In genomic region chr6:87344513-87344912, GRCh38 we compare ENCODE assay signal across 18 cellular contexts. TPM values are rescaled to one million over a fixed set of nuclear protein-coding genes. Genes with fewer than 3 reads are reported as not detected.
DNase-seq lines count a peak whose midpoint lies in the region; ATAC-seq and TF ChIP-seq lines count a peak whose summit lies in the region.
"Had no signal": no experiment of that assay in that cellular context is flagged by ENCODE, and none has a peak within 500 bp of the region (broad histone marks: within the 10 kb centered on the region; RNA-seq: fewer than 3 reads in every experiment).

C6orf163 (plus strand) TSS chr6:87344813; CDS start chr6:87345100, 287 bp downstream.

- ATAC-seq in activated naive CD8-positive, alpha-beta T cell treated with anti-CD3 and anti-CD28 coated beads, Interleukin-2, amount 10 ng/mL, durations not matched to agents 7 days and 5 days (ENCODE audit: low read depth): no peak
- no peak for ATAC-seq in activated naive CD8-positive, alpha-beta T cell treated with anti-CD3 and anti-CD28 coated beads, Interleukin-2, amount 50 U/mL, for 24 hours
- no peak for ATAC-seq in GM21576 (IDR thresholded peaks at IDR 0.05; ENCODE audit: unreplicated experiment)
- ATAC-seq: GM23338, HCT116 had no signal

- H3K27ac Mint-ChIP-seq in activated naive CD8-positive, alpha-beta T cell treated with anti-CD3 and anti-CD28 coated beads, Interleukin-2, amount 10 ng/mL, durations not matched to agents 7 days and 5 days: peak within 1 kb of the TSS; percentile 45
- no peak within 1 kb of the TSS for H3K27ac Mint-ChIP-seq in activated naive CD8-positive, alpha-beta T cell treated with anti-CD3 and anti-CD28 coated beads, Interleukin-2, amount 50 U/mL, for 24 hours
- H3K27ac Mint-ChIP-seq: CD14-positive monocyte, GM23338, HFFc6 had no signal

- no peak for TF ChIP-seq CTCF in retinal pigment epithelial cell (conservative IDR thresholded peaks at IDR 0.05; ENCODE audit: low read depth, low read length)

- H3K27me3 Mint-ChIP-seq in activated naive CD8-positive, alpha-beta T cell treated with anti-CD3 and anti-CD28 coated beads, Interleukin-2, amount 10 ng/mL, durations not matched to agents 7 days and 5 days: no peaks in the 10 kb centered on the region
- no peaks in the 10 kb centered on the region for H3K27me3 Mint-ChIP-seq in activated naive CD8-positive, alpha-beta T cell treated with anti-CD3 and anti-CD28 coated beads, Interleukin-2, amount 50 U/mL, for 24 hours
- H3K27me3 Mint-ChIP-seq: CD4-positive, alpha-beta memory T cell had no signal

- no peak within 1 kb of the TSS for H3K4me3 Mint-ChIP-seq in activated naive CD8-positive, alpha-beta T cell treated with anti-CD3 and anti-CD28 coated beads, Interleukin-2, amount 10 ng/mL, durations not matched to agents 7 days and 5 days
- no peak within 1 kb of the TSS for H3K4me3 Mint-ChIP-seq in activated naive CD8-positive, alpha-beta T cell treated with anti-CD3 and anti-CD28 coated beads, Interleukin-2, amount 50 U/mL, for 24 hours
- H3K4me3 Mint-ChIP-seq: CD14-positive monocyte; CD4-positive, alpha-beta memory T cell; GM23338; HFFc6 had no signal

- POLR2A ChIA-PET in activated naive CD8-positive, alpha-beta T cell treated with anti-CD3 and anti-CD28 coated beads, Interleukin-2, amount 10 ng/mL, durations not matched to agents 7 days and 5 days (lab: Charles Lee): no interaction called here

- H3K36me3 Mint-ChIP-seq in activated naive CD8-positive, alpha-beta T cell treated with anti-CD3 and anti-CD28 coated beads, Interleukin-2, amount 10 ng/mL, durations not matched to agents 7 days and 5 days: peaks cover 11% of the 10 kb centered on the region
- peaks cover 6% of the 10 kb centered on the region for H3K36me3 Mint-ChIP-seq in activated naive CD8-positive, alpha-beta T cell treated with anti-CD3 and anti-CD28 coated beads, Interleukin-2, amount 50 U/mL, for 24 hours (ENCODE audit: low read depth)

- H3K9me3 Mint-ChIP-seq in activated naive CD8-positive, alpha-beta T cell treated with anti-CD3 and anti-CD28 coated beads, Interleukin-2, amount 10 ng/mL, durations not matched to agents 7 days and 5 days: no peaks in the 10 kb centered on the region
- H3K9me3 Mint-ChIP-seq in activated naive CD8-positive, alpha-beta T cell treated with anti-CD3 and anti-CD28 coated beads, Interleukin-2, amount 50 U/mL, for 24 hours: no peaks in the 10 kb centered on the region
- H3K9me3 Mint-ChIP-seq: CD14-positive monocyte, GM23338, HFFc6 had no signal

- no peak within 1 kb of the TSS for H3K4me3 ChIP-seq in retinal pigment epithelial cell (ENCODE audit: low read length)
- H3K4me3 ChIP-seq: BLaER1, GM23338 had no signal

- no peak for DNase-seq in activated naive CD8-positive, alpha-beta T cell treated with anti-CD3 and anti-CD28 coated beads, Interleukin-2, amount 10 ng/mL, durations not matched to agents 7 days and 5 days
- DNase-seq in activated naive CD8-positive, alpha-beta T cell treated with anti-CD3 and anti-CD28 coated beads, Interleukin-2, amount 50 U/mL, for 24 hours: no peak
- DNase-seq in NCI-H82 treated with DMSO at 0.1 percent for 48 hours (lab: John Stamatoyannopoulos, UW; ENCODE audit: unreplicated experiment): peak; percentile 4
- peak; percentile 14 for DNase-seq in retinal pigment epithelial cell (ENCODE audit: low read depth)
- no peak for DNase-seq in GOT3 (lab: John Stamatoyannopoulos, UW)
- no peak for DNase-seq in NCI-H524 treated with DMSO at 0.1 percent for 48 hours (lab: John Stamatoyannopoulos, UW)
- DNase-seq: 8988T; CD4-positive, alpha-beta memory T cell; DMS53; DND-41; EL; H7; HFFc6 had no signal

- H3K4me1 Mint-ChIP-seq in activated naive CD8-positive, alpha-beta T cell treated with anti-CD3 and anti-CD28 coated beads, Interleukin-2, amount 10 ng/mL, durations not matched to agents 7 days and 5 days: no peaks in the 10 kb centered on the region
- no peaks in the 10 kb centered on the region for H3K4me1 Mint-ChIP-seq in activated naive CD8-positive, alpha-beta T cell treated with anti-CD3 and anti-CD28 coated beads, Interleukin-2, amount 50 U/mL, for 24 hours
- H3K4me1 Mint-ChIP-seq: CD14-positive monocyte; CD4-positive, alpha-beta memory T cell had no signal

RNA-seq across cellular contexts. Expression of gene C6orf163, which starts in this region (rescaled TPM):
- total RNA-seq in activated naive CD8-positive, alpha-beta T cell treated with anti-CD3 and anti-CD28 coated beads, Interleukin-2, amount 10 ng/mL, durations not matched to agents 7 days and 5 days: 1 to 10 TPM; 3.2 to 3.4 TPM

Comparison
In these comparisons a context has a peak if more than half of its experiments do, and no peak if none do; other contexts are left out.
1. DNase-seq: peak in NCI-H82 treated with DMSO at 0.1 percent for 48 hours (single experiment) and retinal pigment epithelial cell (single experiment); none in activated naive CD8-positive, alpha-beta T cell treated with anti-CD3 and anti-CD28 coated beads, Interleukin-2, amount 10 ng/mL, durations not matched to agents 7 days and 5 days (single experiment), activated naive CD8-positive, alpha-beta T cell treated with anti-CD3 and anti-CD28 coated beads, Interleukin-2, amount 50 U/mL, for 24 hours (single experiment), GOT3 (single experiment) and NCI-H524 treated with DMSO at 0.1 percent for 48 hours (single experiment).